In the genomic region with DNA sequence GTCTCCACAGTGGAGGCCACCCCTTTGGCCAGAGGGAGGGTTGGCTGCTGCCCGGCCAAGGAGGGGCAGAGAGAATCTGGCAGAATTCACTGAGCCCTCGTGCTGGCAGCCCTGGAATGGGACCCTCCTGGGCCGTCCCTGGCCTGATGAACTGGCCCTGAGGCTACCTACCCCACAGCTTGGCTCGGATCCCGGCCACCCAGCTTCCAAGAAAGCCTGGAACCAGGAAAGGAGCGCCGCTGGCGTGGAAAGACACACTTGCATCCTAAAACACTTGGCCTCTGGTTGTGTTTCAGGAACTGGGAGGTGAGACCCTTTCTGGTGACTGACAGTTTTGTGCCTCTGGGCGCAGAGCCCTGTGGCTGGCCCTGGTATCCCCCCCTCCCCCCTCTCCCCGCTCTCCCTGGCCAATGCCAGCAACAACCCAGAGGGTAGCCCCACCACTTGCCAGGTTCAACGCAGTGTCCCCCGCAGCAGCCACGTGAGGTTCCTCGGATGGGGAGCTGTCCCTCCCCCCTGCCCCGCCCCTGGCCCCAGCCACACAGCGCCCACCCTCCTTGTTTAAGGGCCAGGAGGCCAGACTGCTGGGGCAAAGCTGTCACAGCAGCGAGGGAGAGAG, we compare ENCODE assay signal across 20 cellular contexts. TPM values are rescaled to one million over a fixed set of nuclear protein-coding genes. Genes with fewer than 3 reads are reported as not detected.
A peak's percentile ranks its signal among the peaks of the same experiment; 100 is the strongest.
DNase-seq lines count a peak whose midpoint lies in the region; ATAC-seq and TF ChIP-seq lines count a peak whose summit lies in the region.
"Had no signal": no experiment of that assay in that cellular context is flagged by ENCODE, and none has a peak within 500 bp of the region (broad histone marks: within the 10 kb centered on the region; RNA-seq: fewer than 3 reads in every experiment).

No MANE protein-coding gene starts in this region.

- H3K27me3 Mint-ChIP-seq in brain: peaks cover 25% of the 10 kb centered on the region

- peak overlapping the region; percentile 22 for H3K18ac ChIP-seq in mesendoderm (ENCODE audit: low read length)

- peaks cover 70% of the 10 kb centered on the region for H3K4me1 Mint-ChIP-seq in brain

- H3K4me3 ChIP-seq in mesendoderm (ENCODE audit: low read length) (no peak overlapping the region), tibial artery (peak overlapping the region; percentile 16 to 28), uterus (no peak overlapping the region), gastroesophageal sphincter (peak overlapping the region in 1 of 2 donors; percentile 28)
- H3K4me3 ChIP-seq: cardiac muscle cell had no signal

- no peak overlapping the region for H2BK5ac ChIP-seq in mesendoderm (ENCODE audit: low read length)

- no peak overlapping the region for H2AK5ac ChIP-seq in mesendoderm (ENCODE audit: low read length)

- peak overlapping the region; percentile 60 to 93 (median 89) for H3K27ac Mint-ChIP-seq in brain
- H3K27ac Mint-ChIP-seq: activated CD4-positive, alpha-beta memory T cell treated with anti-CD3 and anti-CD28 coated beads, Interleukin-2, amount 10 ng/mL, durations not matched to agents 7 days and 5 days; stimulated activated naive CD8-positive, alpha-beta T cell treated with anti-CD3 and anti-CD28 coated beads, Interleukin-15, amount 100 ng/mL, for 72 hours had no signal

- H3K79me2 ChIP-seq in mesendoderm (ENCODE audit: control insufficient read depth, insufficient read depth, low read length): no peaks in the 10 kb centered on the region

- H2BK120ac ChIP-seq in mesendoderm (ENCODE audit: low read depth, low read length): no peak overlapping the region

- intact Hi-C loops in tibial artery (cut with DNase I; ENCODE audit: low total_unique reads) (loop anchor here (2.0 kb wide), 1 partner anchor 339 kb away; no protein-coding TSS in a partner anchor), uterus (cut with DNase I; ENCODE audit: low total_unique reads) (loop anchor here (5.0 kb wide), 1 partner anchor 339 kb away; a partner anchor contains a TSS)

- DNase-seq in DMS79 treated with DMSO at 0.1 percent for 48 hours (lab: John Stamatoyannopoulos, UW) (peak; percentile 33), DMS79 (lab: John Stamatoyannopoulos, UW) (no peak), mesendoderm (no peak), tibial artery (no peak), uterus (no peak)
- DNase-seq: activated CD4-positive, alpha-beta memory T cell treated with anti-CD3 and anti-CD28 coated beads, Interleukin-2, amount 10 ng/mL, durations not matched to agents 7 days and 5 days; activated gamma-delta T cell treated with Interleukin-2 at 50 U/mL for 16 hours; Calu3; NCI-H1048; NCI-H510A; stimulated activated naive CD8-positive, alpha-beta T cell treated with anti-CD3 and anti-CD28 coated beads, Interleukin-15, amount 100 ng/mL, for 72 hours; T-helper 9 cell had no signal

- H3K79me1 ChIP-seq in mesendoderm (ENCODE audit: low read length): no peaks in the 10 kb centered on the region

- no peak overlapping the region for H4K8ac ChIP-seq in mesendoderm (ENCODE audit: low read depth, low read length)

- H3K56ac ChIP-seq in mesendoderm (ENCODE audit: low read length): peak overlapping the region; percentile 47

- TF ChIP-seq POLR2A in uterus (IDR thresholded peaks at IDR 0.05): no peak
- no peak for TF ChIP-seq POLR2A in gastroesophageal sphincter (IDR thresholded peaks at IDR 0.05)

- no peak for TF ChIP-seq EP300 in gastroesophageal sphincter (IDR thresholded peaks at IDR 0.05)

- H3K27ac ChIP-seq in mesendoderm (ENCODE audit: low read depth, low read length) (no peak overlapping the region), tibial artery (no peak overlapping the region), uterus (no peak overlapping the region), gastroesophageal sphincter (peak overlapping the region in 2 of 4 donors; percentile 4 to 45)
- H3K27ac ChIP-seq: 22Rv1, cardiac muscle cell had no signal

- peak overlapping the region in 4 of 5 experiments; percentile 54 to 69 (median 66) for H3K4me3 Mint-ChIP-seq in brain
- H3K4me3 Mint-ChIP-seq: activated CD4-positive, alpha-beta memory T cell treated with anti-CD3 and anti-CD28 coated beads, Interleukin-2, amount 10 ng/mL, durations not matched to agents 7 days and 5 days; stimulated activated naive CD8-positive, alpha-beta T cell treated with anti-CD3 and anti-CD28 coated beads, Interleukin-15, amount 100 ng/mL, for 72 hours had no signal

- H3K4ac ChIP-seq in mesendoderm (ENCODE audit: low read depth, low read length): no peak overlapping the region

- no peaks in the 10 kb centered on the region for H3K36me3 ChIP-seq in mesendoderm (ENCODE audit: control insufficient read depth, insufficient read depth, low read length)
- H3K36me3 ChIP-seq in tibial artery: no peaks in the 10 kb centered on the region
- H3K36me3 ChIP-seq in uterus: no peaks in the 10 kb centered on the region
- no peaks in the 10 kb centered on the region for H3K36me3 ChIP-seq in gastroesophageal sphincter
- H3K36me3 ChIP-seq: cardiac muscle cell, right atrium auricular region had no signal

- TF ChIP-seq CTCF in brain (conservative IDR thresholded peaks at IDR 0.05) (no peak), tibial artery (IDR thresholded peaks at IDR 0.05) (no peak), uterus (IDR thresholded peaks at IDR 0.05) (no peak), gastroesophageal sphincter (IDR thresholded peaks at IDR 0.05) (no peak)

- no peak overlapping the region for H3K23ac ChIP-seq in mesendoderm (ENCODE audit: low read length)

- no peaks in the 10 kb centered on the region for H3K36me3 Mint-ChIP-seq in brain

- H4K5ac ChIP-seq in mesendoderm (ENCODE audit: low read length): no peak overlapping the region

- H3K9me3 Mint-ChIP-seq in brain: peaks cover 0 to 3% (median 0%) of the 10 kb centered on the region in 5 experiments
- H3K9me3 Mint-ChIP-seq: activated CD4-positive, alpha-beta memory T cell treated with anti-CD3 and anti-CD28 coated beads, Interleukin-2, amount 10 ng/mL, durations not matched to agents 7 days and 5 days; stimulated activated naive CD8-positive, alpha-beta T cell treated with anti-CD3 and anti-CD28 coated beads, Interleukin-15, amount 100 ng/mL, for 72 hours had no signal

- H3K4me1 ChIP-seq in mesendoderm (ENCODE audit: control insufficient read depth, low read depth, low read length) (no peaks in the 10 kb centered on the region), tibial artery (peaks cover 0 to 33% (median 4%) of the 10 kb centered on the region in 4 donors), uterus (no peaks in the 10 kb centered on the region), gastroesophageal sphincter (peaks cover 0 to 27% (median 6%) of the 10 kb centered on the region in 3 donors)

- H3K9me3 ChIP-seq in tibial artery (no peaks in the 10 kb centered on the region), uterus (no peaks in the 10 kb centered on the region), gastroesophageal sphincter (no peaks in the 10 kb centered on the region)
- H3K9me3 ChIP-seq: right atrium auricular region had no signal

- H2BK15ac ChIP-seq in mesendoderm (replicated peaks; ENCODE audit: low read depth): no peak overlapping the region

- no peak for ATAC-seq in HG02610 (IDR thresholded peaks at IDR 0.05; ENCODE audit: unreplicated experiment)
- ATAC-seq in gastroesophageal sphincter: no peak
- ATAC-seq: esophagus mucosa; stimulated activated naive CD8-positive, alpha-beta T cell treated with anti-CD3 and anti-CD28 coated beads, Interleukin-15, amount 100 ng/mL, for 72 hours had no signal

- no peak overlapping the region for H3K9ac ChIP-seq in mesendoderm (ENCODE audit: low read length)

- no peaks in the 10 kb centered on the region for H3K27me3 ChIP-seq in mesendoderm (ENCODE audit: insufficient read depth, low read length, poor library complexity)
- peaks cover 0 to 87% of the 10 kb centered on the region in 2 donors for H3K27me3 ChIP-seq in tibial artery
- H3K27me3 ChIP-seq in uterus: no peaks in the 10 kb centered on the region
- H3K27me3 ChIP-seq in gastroesophageal sphincter: peaks cover 43% of the 10 kb centered on the region
- H3K27me3 ChIP-seq: cardiac muscle cell, right atrium auricular region had no signal

- H3K4me2 ChIP-seq in mesendoderm (ENCODE audit: low read length): no peak overlapping the region

- no CpG with 5 or more reads among the region's 17 CpGs for WGBS in mesendoderm (ENCODE audit: extremely low coverage, insufficient coverage, low lambda C conversion rate)
- 50% methylated on average over 2 of the region's 17 CpGs; no CpG with 5 or more reads in 1 of the 2 donors for WGBS in gastroesophageal sphincter (ENCODE audit: low coverage in 1 of 2), 2 donors

RNA-seq across cellular contexts. Expression of a gene that starts 0.7 kb away (rescaled TPM):
- polyA plus RNA-seq in brain (ENCODE audit: insufficient read depth, low read depth, low replicate concordance): 1.4 TPM
- polyA plus RNA-seq in mesendoderm (2013, experiment 1 of 2): 0.17 TPM
- 0.13 TPM for polyA plus RNA-seq in mesendoderm (2013, experiment 2 of 2)
- 1 to 10 TPM in 1 of 4 donors, under 1 TPM in 2, not detected in 1; 0.26 to 1.1 (median 0.64) TPM for total RNA-seq in uterus
- 1 to 10 TPM; 1.2 to 3.4 (median 2.7) TPM for total RNA-seq in gastroesophageal sphincter
- total RNA-seq: HT1080 had no signal

Comparison
In these comparisons a context has a peak if more than half of its experiments do, and no peak if none do; other contexts are left out.
1. H3K4me3 ChIP-seq: peak in tibial artery (2 of 2); none in mesendoderm (single experiment) and uterus (0 of 2).